ENCODE assay signal across 17 cellular contexts in the genomic region with DNA sequence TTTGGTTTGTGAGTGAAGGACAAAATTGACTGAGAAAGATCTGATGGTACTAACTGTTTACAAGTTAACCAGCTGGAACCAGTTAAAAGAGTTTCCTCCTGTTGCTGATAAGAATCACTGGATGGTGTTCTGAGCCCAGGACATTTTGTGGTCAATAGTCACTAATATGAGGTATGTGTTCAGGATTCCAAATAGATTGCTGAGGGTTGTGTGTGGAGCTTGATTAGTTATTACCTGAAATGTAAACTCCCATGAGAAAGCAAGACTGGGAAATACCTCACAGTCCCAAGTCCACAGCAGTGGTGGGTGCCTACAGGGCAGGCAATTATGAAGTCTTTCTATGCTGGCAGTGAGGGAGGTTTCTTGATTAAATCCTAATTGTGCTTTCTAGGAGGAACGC.
A peak's percentile ranks its signal among the peaks of the same experiment; 100 is the strongest.
DNase-seq lines count a peak whose midpoint lies in the region; ATAC-seq and TF ChIP-seq lines count a peak whose summit lies in the region.
"Had no signal": no experiment of that assay in that cellular context is flagged by ENCODE, and none has a peak within 500 bp of the region (broad histone marks: within the 10 kb centered on the region; RNA-seq: fewer than 3 reads in every experiment).

No MANE protein-coding gene starts in this region.

- POLR2A ChIA-PET in RWPE1 (lab: Yijun Ruan, JAX; ENCODE audit: low non-redundant PET), result no interaction called here

- in situ Hi-C loops in astrocyte of the spinal cord (cut with HindIII; ENCODE audit: low sequenced_read_pairs), result no loop called here

- no peak for ATAC-seq in GM21576 (IDR thresholded peaks at IDR 0.05; ENCODE audit: unreplicated experiment)
- ATAC-seq: GM23338, heart left ventricle, Right ventricle myocardium inferior had no signal

- DNase-seq in AG08396 (ENCODE audit: low spot score) (peak; percentile 28), HK-2 (ENCODE audit: unreplicated experiment) (peak; percentile 30), astrocyte of the spinal cord (ENCODE audit: low read depth, low spot score) (peak; percentile 68), left kidney (ENCODE audit: low read depth, low spot score) (peak; percentile 31), NCI-H1694 treated with DMSO at 0.1 percent for 48 hours (lab: John Stamatoyannopoulos, UW) (no peak), RWPE1 (ENCODE audit: low spot score) (no peak), NCI-H2107 treated with DMSO at 0.1 percent for 48 hours (lab: John Stamatoyannopoulos, UW; ENCODE audit: unreplicated experiment) (no peak)
- DNase-seq: activated CD4-positive, alpha-beta memory T cell treated with anti-CD3 and anti-CD28 coated beads, Interleukin-2, amount 10 ng/mL, durations not matched to agents 7 days and 5 days; activated gamma-delta T cell treated with Interleukin-2 at 50 U/mL for 16 hours; endodermal cell; heart left ventricle; NCI-H2029 treated with DMSO at 0.1 percent for 48 hours; spleen; T1000 had no signal

- CTCF ChIA-PET in RWPE1 (lab: Yijun Ruan, JAX), result interaction anchor here (0.6 kb wide), 1 partner anchor 438 kb away, joined by 3 read pairs; the partner anchor contains the start of gene PIGC

- H3K4me3 ChIP-seq in astrocyte of the spinal cord (ENCODE audit: low read depth, low read length), result no peak overlapping the region
- H3K4me3 ChIP-seq: GM23338, heart left ventricle, spleen had no signal

- TF ChIP-seq CTCF in astrocyte of the spinal cord (IDR thresholded peaks at IDR 0.05; ENCODE audit: low read depth, low read length) (no peak), RWPE1 (conservative IDR thresholded peaks at IDR 0.05; ENCODE audit: low read depth) (no peak)

- no peak overlapping the region for H3K27ac ChIP-seq in RWPE1
- H3K27ac ChIP-seq: heart left ventricle, spleen had no signal

Comparison
In these comparisons a context has a peak if more than half of its experiments do, and no peak if none do; other contexts are left out.
1. DNase-seq: peak in AG08396 (single experiment), HK-2 (single experiment), astrocyte of the spinal cord (single experiment) and left kidney (single experiment); none in NCI-H1694 treated with DMSO at 0.1 percent for 48 hours (single experiment), RWPE1 (single experiment) and NCI-H2107 treated with DMSO at 0.1 percent for 48 hours (single experiment).